ENCODE assay signal across 19 cellular contexts in the genomic region with DNA sequence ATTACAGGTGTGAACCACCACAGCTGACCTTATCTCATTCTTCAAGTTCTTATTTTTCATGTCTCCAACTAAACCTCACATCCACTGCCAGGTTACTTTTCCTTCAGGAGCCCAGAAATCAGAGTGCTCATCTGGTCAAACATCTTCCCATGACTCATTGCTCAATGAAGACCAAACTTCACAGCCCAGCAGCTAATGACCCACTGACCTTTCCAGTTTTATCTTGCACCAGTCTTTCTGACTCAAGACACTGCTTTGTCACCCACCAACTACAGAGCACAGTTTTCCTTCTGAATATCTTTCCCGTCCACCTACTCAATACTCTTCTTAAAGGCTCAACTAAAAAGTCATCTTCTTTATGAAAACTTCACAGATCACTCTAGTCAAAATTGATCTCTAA.
DNase-seq lines count a peak whose midpoint lies in the region; ATAC-seq and TF ChIP-seq lines count a peak whose summit lies in the region.
"Had no signal": no experiment of that assay in that cellular context is flagged by ENCODE, and none has a peak within 500 bp of the region (broad histone marks: within the 10 kb centered on the region; RNA-seq: fewer than 3 reads in every experiment).

No MANE protein-coding gene starts in this region.

- no peak for ATAC-seq in HG03354 (IDR thresholded peaks at IDR 0.05; ENCODE audit: poor library complexity, severe bottlenecking, unreplicated experiment)
- no peak for ATAC-seq in HG03097 (IDR thresholded peaks at IDR 0.05; ENCODE audit: low FRiP score, unreplicated experiment)

- no peak overlapping the region for H3K4me3 ChIP-seq in choroid plexus epithelial cell (ENCODE audit: low read depth, low read length)
- H3K4me3 ChIP-seq: colonic mucosa, heart left ventricle, SK-N-MC had no signal

- no peak for TF ChIP-seq CTCF in choroid plexus epithelial cell (conservative IDR thresholded peaks at IDR 0.05; ENCODE audit: low read depth, low read length)

- DNase-seq in AG20443 (ENCODE audit: low spot score) (peak; percentile 14), HT1080 (ENCODE audit: low read depth) (peak; percentile 42), choroid plexus epithelial cell (ENCODE audit: low read depth) (peak; percentile 61), non-pigmented ciliary epithelial cell (ENCODE audit: low read depth) (peak; percentile 36), RPMI8226 (no peak)
- no peak for DNase-seq in activated CD4-positive, alpha-beta T cell treated with anti-CD3 and anti-CD28 coated beads for 1 hour
- DNase-seq: activated CD4-positive, alpha-beta T cell treated with anti-CD3 and anti-CD28 coated beads, Interleukin-2, amount 10 ng/mL, durations not matched to agents 7 days and 5 days; activated naive CD4-positive, alpha-beta T cell; aorta; colonic mucosa; COR-L47; GDM1; heart left ventricle; immature natural killer cell; NCI-H2081 treated with DMSO at 0.1 percent for 48 hours; NCI-H526 treated with DMSO at 0.1 percent for 48 hours had no signal

Comparison
In these comparisons a context has a peak if more than half of its experiments do, and no peak if none do; other contexts are left out.
1. DNase-seq: peak in AG20443 (single experiment), HT1080 (single experiment), choroid plexus epithelial cell (single experiment) and non-pigmented ciliary epithelial cell (single experiment); none in RPMI8226 (single experiment) and activated CD4-positive, alpha-beta T cell treated with anti-CD3 and anti-CD28 coated beads for 1 hour (single experiment).